Comparison of ENCODE assay signal across 2 cellular contexts in genomic region chr4:37243061-37243460, GRCh38.
TF ChIP-seq lines count a peak whose summit lies in the region.

No MANE protein-coding gene starts in this region.

TF ChIP-seq in HCT116, 20 proteins besides CTCF, POLR2A, EP300 and RAD21:
- no peak for TF ChIP-seq SP1 (IDR thresholded peaks at IDR 0.05; ENCODE audit: low read depth)
- TF ChIP-seq, protein P1, sequence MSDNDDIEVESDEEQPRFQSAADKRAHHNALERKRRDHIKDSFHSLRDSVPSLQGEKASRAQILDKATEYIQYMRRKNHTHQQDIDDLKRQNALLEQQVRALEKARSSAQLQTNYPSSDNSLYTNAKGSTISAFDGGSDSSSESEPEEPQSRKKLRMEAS (IDR thresholded peaks at IDR 0.05) = no peak
- TF ChIP-seq CEBPB (IDR thresholded peaks at IDR 0.05; ENCODE audit: low read depth) = no peak
- no peak for TF ChIP-seq SIN3A (IDR thresholded peaks at IDR 0.05; ENCODE audit: low read depth)
- no peak for TF ChIP-seq EZH2 (IDR thresholded peaks at IDR 0.05)
- TF ChIP-seq FOSL1 (IDR thresholded peaks at IDR 0.05; ENCODE audit: low read depth) = no peak
- no peak for TF ChIP-seq POLR2AphosphoS5 (IDR thresholded peaks at IDR 0.05; ENCODE audit: low read depth, low read length)
- TF ChIP-seq ELF1 (IDR thresholded peaks at IDR 0.05; ENCODE audit: borderline replicate concordance, low read depth) = no peak
- TF ChIP-seq YY1 (IDR thresholded peaks at IDR 0.05; ENCODE audit: extremely low read depth, insufficient replicate concordance, low read depth, low read length) = no peak
- TF ChIP-seq JUND (IDR thresholded peaks at IDR 0.05) = no peak
- no peak for TF ChIP-seq CBX3 (IDR thresholded peaks at IDR 0.05; ENCODE audit: low read depth)
- no peak for TF ChIP-seq SRF (IDR thresholded peaks at IDR 0.05; ENCODE audit: low read depth)
- no peak for TF ChIP-seq TCF7L2 (IDR thresholded peaks at IDR 0.05; ENCODE audit: borderline replicate concordance, extremely low read depth, insufficient read depth, insufficient read length)
- TF ChIP-seq ZNF274 (IDR thresholded peaks at IDR 0.05; ENCODE audit: low read depth, low read length) = no peak
- no peak for TF ChIP-seq EGR1 (IDR thresholded peaks at IDR 0.05; ENCODE audit: low read depth)
- no peak for TF ChIP-seq REST (IDR thresholded peaks at IDR 0.05; ENCODE audit: low read depth)

TF ChIP-seq in K562, 482 proteins besides CTCF, POLR2A, EP300 and RAD21:
- TF ChIP-seq NR3C1 (CRISPR knock-in tag; IDR thresholded peaks at IDR 0.05) (no peak), BHLHE40 (IDR thresholded peaks at IDR 0.05; ENCODE audit: low read length) (no peak), THAP7 (CRISPR knock-in tag; IDR thresholded peaks at IDR 0.05) (no peak), NCOA4 (IDR thresholded peaks at IDR 0.05; ENCODE audit: partially characterized antibody) (no peak), FUS (optimal IDR thresholded peaks at IDR 0.05; ENCODE audit: low read depth, low read length) (no peak), NCOA1 (IDR thresholded peaks at IDR 0.05; ENCODE audit: low read depth) (no peak)
